Comparison of ENCODE assay signal across 8 cellular contexts in genomic region chr1:78619803-78620579, GRCh38. TPM values are rescaled to one million over a fixed set of nuclear protein-coding genes. Genes with fewer than 3 reads are reported as not detected.
DNase-seq lines count a peak whose midpoint lies in the region; ATAC-seq, FAIRE-seq and TF ChIP-seq lines count a peak whose summit lies in the region.

IFI44L (plus strand) TSS chr1:78620448; CDS start chr1:78627916, 7,468 bp downstream.

- 34 to 44% (median 36%) methylated on average over 9 of the region's 9 CpGs for WGBS in heart left ventricle, 4 donors

- peak within 1 kb of the TSS; percentile 94 for H3K27ac Mint-ChIP-seq in activated naive CD4-positive, alpha-beta T cell treated with anti-CD3 and anti-CD28 coated beads for 36 hours

- peaks cover 0 to 48% (median 9%) of the 10 kb centered on the region in 12 donors for H3K4me1 ChIP-seq in heart left ventricle

- H3K4me1 Mint-ChIP-seq in activated naive CD4-positive, alpha-beta T cell treated with anti-CD3 and anti-CD28 coated beads for 36 hours (ENCODE audit: low read depth), result peaks cover 49% of the 10 kb centered on the region

- H3K36me3 Mint-ChIP-seq in activated naive CD4-positive, alpha-beta T cell treated with anti-CD3 and anti-CD28 coated beads for 36 hours (ENCODE audit: low read depth), result peaks cover 31% of the 10 kb centered on the region

- ATAC-seq in heart left ventricle, result peak in 3 of 4 donors; percentile 16 to 62 (median 53)

- no peaks in the 10 kb centered on the region for H3K27me3 Mint-ChIP-seq in activated naive CD4-positive, alpha-beta T cell treated with anti-CD3 and anti-CD28 coated beads for 36 hours (ENCODE audit: low read depth)

- no peaks in the 10 kb centered on the region for H3K36me3 ChIP-seq in heart left ventricle

- peak within 1 kb of the TSS; percentile 38 to 91 (median 81) for H3K27ac ChIP-seq in heart left ventricle

- CTCF ChIA-PET in activated naive CD4-positive, alpha-beta T cell treated with anti-CD3 and anti-CD28 coated beads for 36 hours (lab: Charles Lee), result interaction anchor here (1.3 to 5.6 kb wide), 6 partner anchors 12 to 488 kb away, joined by 3 to 88 read pairs (median 7); no protein-coding TSS in a partner anchor

- no peak for TF ChIP-seq CTCF in heart left ventricle (IDR thresholded peaks at IDR 0.05)

- H3K9me3 Mint-ChIP-seq in activated naive CD4-positive, alpha-beta T cell treated with anti-CD3 and anti-CD28 coated beads for 36 hours, result no peaks in the 10 kb centered on the region

- TF ChIP-seq POLR2A in H54 (IDR thresholded peaks at IDR 0.05; ENCODE audit: low read depth, low read length), result no peak
- no peak for TF ChIP-seq POLR2A in heart left ventricle (IDR thresholded peaks at IDR 0.05)

- H3K4me3 ChIP-seq in heart left ventricle, result peak within 1 kb of the TSS; percentile 10 to 66 (median 52)

- peak within 1 kb of the TSS; percentile 97 for H3K4me3 Mint-ChIP-seq in activated naive CD4-positive, alpha-beta T cell treated with anti-CD3 and anti-CD28 coated beads for 36 hours

- H3K9me3 ChIP-seq in heart left ventricle, result no peaks in the 10 kb centered on the region

- intact Hi-C loops in activated naive CD4-positive, alpha-beta T cell treated with anti-CD3 and anti-CD28 coated beads for 36 hours (cut with micrococcal nuclease), result loop anchor here (1.0 to 5.0 kb wide), 5 partner anchors 29 to 1188 kb away; partner anchors contain the start of genes FUBP1 and IFI44
- intact Hi-C loops in heart left ventricle (cut with DNase I), result loop anchor here in 4 of 10 donors (2.0 to 5.0 kb wide), 5 partner anchors 32 to 57 kb away; no protein-coding TSS in a partner anchor

- H3K27me3 ChIP-seq in heart left ventricle, result no peaks in the 10 kb centered on the region

- FAIRE-seq in H54 (lab: Jason Lieb, UNC), result peak; percentile 95

- DNase-seq in DMS 273 (lab: John Stamatoyannopoulos, UW; ENCODE audit: unreplicated experiment) (peak; percentile 66), H54 (ENCODE audit: insufficient read length, low spot score) (no peak), OCI-M1 (lab: John Stamatoyannopoulos, UW) (peak; percentile 92), heart left ventricle (peak; percentile 27 to 60 (median 43)), T1000 (lab: John Stamatoyannopoulos, UW) (no peak), NCI-H128 (lab: John Stamatoyannopoulos, UW; ENCODE audit: unreplicated experiment) (no peak)
- DNase-seq in activated naive CD4-positive, alpha-beta T cell treated with anti-CD3 and anti-CD28 coated beads for 36 hours, result peak; percentile 87
- peak; percentile 61 for DNase-seq in stimulated activated CD4-positive, alpha-beta T cell treated with anti-CD3 and anti-CD28 coated beads, Interleukin-12 subunit alpha, Interleukin-12 subunit beta, amount 100 ng/mL, for 4 hours

RNA-seq across cellular contexts. Expression of gene IFI44L, which starts in this region (rescaled TPM):
- total RNA-seq in activated naive CD4-positive, alpha-beta T cell treated with anti-CD3 and anti-CD28 coated beads for 36 hours, result 10 to 100 TPM; 79.2 to 79.7 TPM
- 10 to 100 TPM in 5 of 9 donors, 1 to 10 TPM in 4; 4.2 to 41.7 (median 15.4) TPM for total RNA-seq in heart left ventricle
- polyA plus RNA-seq in heart left ventricle, result 1 to 10 TPM; 3.3 to 3.4 TPM

Comparison
In these comparisons a context has a peak if more than half of its experiments do, and no peak if none do; other contexts are left out.
1. DNase-seq: peak in DMS 273 (single experiment), OCI-M1 (single experiment), activated naive CD4-positive, alpha-beta T cell treated with anti-CD3 and anti-CD28 coated beads for 36 hours (single experiment), heart left ventricle (5 of 5) and stimulated activated CD4-positive, alpha-beta T cell treated with anti-CD3 and anti-CD28 coated beads, Interleukin-12 subunit alpha, Interleukin-12 subunit beta, amount 100 ng/mL, for 4 hours (single experiment); none in H54 (single experiment), T1000 (single experiment) and NCI-H128 (single experiment).